ENCODE assay signal across 8 cellular contexts in genomic region chr3:48990636-48991421, GRCh38. TPM values are rescaled to one million over a fixed set of nuclear protein-coding genes. Genes with fewer than 3 reads are reported as not detected.
A peak's percentile ranks its signal among the peaks of the same experiment; 100 is the strongest.
DNase-seq lines count a peak whose midpoint lies in the region; ATAC-seq and TF ChIP-seq lines count a peak whose summit lies in the region.

No MANE protein-coding gene starts in this region.

- TF ChIP-seq POLR2A in breast epithelium (IDR thresholded peaks at IDR 0.05) = no peak

- peaks cover 13% of the 10 kb centered on the region for H3K4me1 Mint-ChIP-seq in Caco-2 (ENCODE audit: low read depth, unreplicated experiment)

- no TSS peak for BruUV-seq in Caco-2 (replicated peaks; lab: Mats Ljungman, UMichigan)

- peak overlapping the region; percentile 81 for H3K27ac Mint-ChIP-seq in Caco-2 (ENCODE audit: unreplicated experiment)

- intact Hi-C loops in Caco-2 (cut with micrococcal nuclease; ENCODE audit: unreplicated experiment) = no loop called here
- intact Hi-C loops in breast epithelium (cut with DNase I; ENCODE audit: low total_unique reads) = no loop called here

- peak overlapping the region; percentile 96 for H3K4me3 Mint-ChIP-seq in Caco-2 (ENCODE audit: unreplicated experiment)

- H3K36me3 Mint-ChIP-seq in Caco-2 (ENCODE audit: insufficient read depth, unreplicated experiment) = peaks cover 28% of the 10 kb centered on the region

- TF ChIP-seq CTCF in Caco-2 (IDR thresholded peaks at IDR 0.05; ENCODE audit: insufficient read depth in 1 of 2, low read depth in 1 of 2, low read length in 1 of 2, severe bottlenecking in 1 of 2, unreplicated experiment in 1 of 2) = no peak
- no peak for TF ChIP-seq CTCF in breast epithelium (IDR thresholded peaks at IDR 0.05)

- H3K27ac ChIP-seq in breast epithelium = peak overlapping the region; percentile 90 to 95
- peak overlapping the region; percentile 98 for H3K27ac ChIP-seq in layer of hippocampus (ENCODE audit: low read depth, low read length)

- H3K4me1 ChIP-seq in Caco-2 (peaks cover 13% of the 10 kb centered on the region), breast epithelium (peaks cover 5 to 7% of the 10 kb centered on the region in 2 donors)

- H3K9me3 Mint-ChIP-seq in Caco-2 (ENCODE audit: unreplicated experiment) = no peaks in the 10 kb centered on the region

- H3K4me3 ChIP-seq in Caco-2 (ENCODE audit: low read depth, low read length) = peak overlapping the region; percentile 95
- peak overlapping the region; percentile 91 to 96 (median 92) for H3K4me3 ChIP-seq in breast epithelium

- ATAC-seq in GM19395 (IDR thresholded peaks at IDR 0.05; ENCODE audit: unreplicated experiment) = peak; percentile 31

- H3K27me3 ChIP-seq in Caco-2 (replicated peaks; ENCODE audit: control insufficient read depth, insufficient read depth, low read length) (no peaks in the 10 kb centered on the region), breast epithelium (no peaks in the 10 kb centered on the region), layer of hippocampus (ENCODE audit: control insufficient read depth, insufficient read depth, low read length) (no peaks in the 10 kb centered on the region)

- CTCF ChIA-PET in Caco-2 (lab: Charles Lee) = interaction anchor here (0.5 to 1.7 kb wide), 2 partner anchors 16 to 475 kb away, joined by 3 to 5 read pairs; partner anchors contain the start of gene WDR6

- POLR2A ChIA-PET in Caco-2 (lab: Charles Lee) = interaction anchor here (1.1 to 1.5 kb wide), 2 partner anchors 16 to 20 kb away, joined by 3 to 9 read pairs; partner anchors contain the start of gene WDR6

- H3K36me3 ChIP-seq in Caco-2 (ENCODE audit: control insufficient read depth, insufficient read depth, low read length) = no peaks in the 10 kb centered on the region
- no peaks in the 10 kb centered on the region for H3K36me3 ChIP-seq in breast epithelium

- H3K9me3 ChIP-seq in Caco-2 (no peaks in the 10 kb centered on the region), breast epithelium (no peaks in the 10 kb centered on the region)

- DNase-seq in Caco-2 (peak in 1 of 2 experiments; percentile 58), NCI-H526 treated with DMSO at 0.1 percent for 48 hours (lab: John Stamatoyannopoulos, UW) (peak; percentile 26), breast epithelium (ENCODE audit: low spot score in 2 of 2) (no peak), kidney glomerular epithelial cell (lab: John Stamatoyannopoulos, UW) (no peak), GF-D8 (lab: John Stamatoyannopoulos, UW) (no peak)
- DNase-seq in stimulated activated naive CD4-positive, alpha-beta T cell (lab: John Stamatoyannopoulos, UW) = peak in 4 of 6 experiments; percentile 21 to 36 (median 34)

- no peaks in the 10 kb centered on the region for H3K27me3 Mint-ChIP-seq in Caco-2 (ENCODE audit: insufficient read depth, unreplicated experiment)

RNA-seq across cellular contexts. Expression of gene P4HTM, which starts 0.8 kb away (rescaled TPM):
- total RNA-seq in Caco-2 (2022) (24.4 and 25.5 TPM in 2 replicates), breast epithelium (10 to 100 TPM; 29.9 to 59.7 (median 58.7) TPM)

RNA-seq across cellular contexts. Expression of gene WDR6, which starts 16.4 kb away (rescaled TPM):
- total RNA-seq in Caco-2 (2022) = 184 and 185 TPM in 2 replicates
- 100 to 1,000 TPM in 2 of 3 donors, 10 to 100 TPM in 1; 57.9 to 143 (median 135) TPM for total RNA-seq in breast epithelium

RNA-seq across cellular contexts. Expression of gene DALRD3, which starts 27.6 kb away (rescaled TPM):
- total RNA-seq in Caco-2 (2022) (21.4 and 21.5 TPM in 2 replicates), breast epithelium (10 to 100 TPM; 27.5 to 48.4 (median 37.7) TPM)

RNA-seq across cellular contexts. Expression of gene NDUFAF3, which starts 31.1 kb away (rescaled TPM):
- 65.9 and 68.7 TPM in 2 replicates for total RNA-seq in Caco-2 (2022)
- 100 to 1,000 TPM; 151 to 171 (median 164) TPM for total RNA-seq in breast epithelium

RNA-seq across cellular contexts. Expression of gene IMPDH2, which starts 38.4 kb away (rescaled TPM):
- 233 and 240 TPM in 2 replicates for total RNA-seq in Caco-2 (2022)
- total RNA-seq in breast epithelium = 100 to 1,000 TPM; 123 to 216 (median 178) TPM

Comparison
In these comparisons a context has a peak if more than half of its experiments do, and no peak if none do; other contexts are left out.
1. DNase-seq: peak in NCI-H526 treated with DMSO at 0.1 percent for 48 hours (single experiment) and stimulated activated naive CD4-positive, alpha-beta T cell (4 of 6); none in breast epithelium (0 of 2), kidney glomerular epithelial cell (single experiment) and GF-D8 (single experiment).